8 cellular contexts compared by ENCODE assay signal in the genomic region with DNA sequence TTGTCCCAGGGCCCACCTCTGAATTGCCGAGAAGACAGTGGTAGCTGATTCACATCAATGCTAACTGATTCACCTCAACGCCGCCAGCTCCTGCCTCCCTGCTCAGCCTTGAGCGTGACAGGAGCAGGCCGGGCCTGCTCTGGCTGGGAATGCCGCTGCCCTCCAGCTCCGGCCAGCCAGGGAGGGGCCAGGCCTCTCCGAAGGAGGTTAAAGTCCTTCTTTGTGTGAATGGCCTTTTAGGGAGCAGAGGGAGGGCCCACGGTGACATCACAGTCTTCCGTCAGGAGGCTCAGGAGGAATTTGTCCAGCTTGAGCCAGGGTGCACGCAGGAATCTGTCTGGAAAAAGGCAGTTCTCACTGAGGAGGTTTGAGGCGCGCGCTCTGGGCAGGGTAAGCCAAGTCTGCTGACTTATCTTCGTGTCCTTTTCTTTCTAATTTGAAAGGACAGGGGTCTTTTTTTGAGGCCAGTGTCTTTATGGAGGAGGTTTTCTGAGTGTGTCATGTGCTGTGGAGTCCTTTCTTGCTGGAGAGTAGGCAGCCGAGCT.
DNase-seq lines count a peak whose midpoint lies in the region; ATAC-seq and TF ChIP-seq lines count a peak whose summit lies in the region.

No MANE protein-coding gene starts in this region.

- H3K27me3 Mint-ChIP-seq in neural progenitor cell (ENCODE audit: insufficient read depth, low read depth), result peaks cover 2% of the 10 kb centered on the region

- no peaks in the 10 kb centered on the region for H3K79me2 ChIP-seq in neural progenitor cell (ENCODE audit: low read depth)

- H3K27ac Mint-ChIP-seq in neural progenitor cell, result peak overlapping the region; percentile 98

- TF ChIP-seq CTCF in neural progenitor cell (IDR thresholded peaks at IDR 0.05), result no peak

- no peaks in the 10 kb centered on the region for H3K9me3 ChIP-seq in neural progenitor cell (ENCODE audit: low read depth)

- peak overlapping the region; percentile 52 for H3K4me2 ChIP-seq in neural progenitor cell

- H3K36me3 ChIP-seq in neural progenitor cell, result no peaks in the 10 kb centered on the region

- peaks cover 67% of the 10 kb centered on the region for H4K20me1 ChIP-seq in neural progenitor cell (ENCODE audit: low read depth)

- peaks cover 56% of the 10 kb centered on the region for H3K4me1 ChIP-seq in neural progenitor cell

- H3K27ac ChIP-seq in neural progenitor cell, result no peak overlapping the region

- no peak overlapping the region for H3K4me3 ChIP-seq in neural progenitor cell

- peaks cover 84% of the 10 kb centered on the region for H3K4me1 Mint-ChIP-seq in neural progenitor cell

- no peak overlapping the region for H2AFZ ChIP-seq in neural progenitor cell (replicated peaks)

- H3K27me3 ChIP-seq in neural progenitor cell, result no peaks in the 10 kb centered on the region

- H3K36me3 Mint-ChIP-seq in neural progenitor cell, result no peaks in the 10 kb centered on the region

- ATAC-seq in GM21717 (IDR thresholded peaks at IDR 0.05; ENCODE audit: unreplicated experiment), result no peak

- H3F3A ChIP-seq in neural progenitor cell (ENCODE audit: low read depth), result peaks cover 25% of the 10 kb centered on the region

- H3K9me3 Mint-ChIP-seq in neural progenitor cell, result no peaks in the 10 kb centered on the region

- DNase-seq in Ammon's horn (ENCODE audit: low spot score) (peak; percentile 65), RPMI7951 (ENCODE audit: low read depth) (peak; percentile 98), fibroblast of the conjunctiva (ENCODE audit: low read depth) (peak; percentile 54), neural progenitor cell (ENCODE audit: low spot score) (peak; percentile 94), RKO (ENCODE audit: low spot score) (no peak), NCI-H2196 treated with DMSO at 0.1 percent for 48 hours (lab: John Stamatoyannopoulos, UW; ENCODE audit: unreplicated experiment) (no peak), D341Med (ENCODE audit: low spot score) (no peak)

- H3K4me3 Mint-ChIP-seq in neural progenitor cell, result peak overlapping the region; percentile 78

- H3K9ac ChIP-seq in neural progenitor cell, result no peak overlapping the region

Comparison
In these comparisons a context has a peak if more than half of its experiments do, and no peak if none do; other contexts are left out.
1. DNase-seq: peak in Ammon's horn (single experiment), RPMI7951 (single experiment), fibroblast of the conjunctiva (single experiment) and neural progenitor cell (single experiment); none in RKO (single experiment), NCI-H2196 treated with DMSO at 0.1 percent for 48 hours (single experiment) and D341Med (single experiment).